Comparison of ENCODE assay signal across 13 cellular contexts in the genomic region with DNA sequence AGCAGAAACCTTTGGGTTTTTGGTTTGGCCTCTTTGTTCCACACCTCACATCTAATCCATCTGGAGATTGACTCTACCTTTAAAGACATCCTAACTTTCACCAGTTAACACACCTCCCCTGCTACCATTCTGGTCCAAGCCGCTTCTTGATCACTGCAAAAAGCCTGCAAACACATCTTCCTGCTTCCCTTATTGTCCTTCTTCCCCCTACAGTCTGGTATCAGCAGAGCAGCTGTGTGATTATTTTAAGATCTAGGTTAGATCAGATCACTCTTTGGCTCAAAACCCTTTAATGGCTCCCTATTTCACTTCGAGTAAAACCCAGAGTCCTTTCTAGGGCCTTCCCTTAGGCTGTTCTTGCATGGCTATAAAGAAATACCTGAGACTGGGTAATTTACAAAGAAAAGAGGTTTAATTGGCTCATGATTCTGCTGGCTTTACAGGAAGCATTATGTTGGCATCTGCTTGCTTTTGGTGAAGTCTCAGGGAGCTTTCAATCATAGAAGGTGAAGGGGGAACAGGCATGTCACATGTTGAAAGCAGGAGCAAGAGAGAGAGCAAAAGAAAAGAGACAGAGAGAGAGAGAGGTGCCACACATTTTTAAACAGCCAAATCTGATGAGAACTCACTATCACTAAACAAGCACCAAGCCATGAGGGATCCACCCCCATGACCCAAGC. TPM values are rescaled to one million over a fixed set of nuclear protein-coding genes. Genes with fewer than 3 reads are reported as not detected.
DNase-seq lines count a peak whose midpoint lies in the region; ATAC-seq, FAIRE-seq and TF ChIP-seq lines count a peak whose summit lies in the region.
"Had no signal": no experiment of that assay in that cellular context is flagged by ENCODE, and none has a peak within 500 bp of the region (broad histone marks: within the 10 kb centered on the region; RNA-seq: fewer than 3 reads in every experiment).

No MANE protein-coding gene starts in this region.

- peak overlapping the region in 8 of 10 experiments; percentile 92 to 98 (median 96); a peak in 11 of 20 replicates for H3K4me3 ChIP-seq in BLaER1 treated with 17β-estradiol and CSF1 and Interleukin-3, amounts not matched to agents 10 nM and 100 nM
- H3K4me3 ChIP-seq in SK-N-MC: peak overlapping the region; percentile 81
- H3K4me3 ChIP-seq in iPS-18a (ENCODE audit: low read length): peak overlapping the region; percentile 94

- H3K4me1 ChIP-seq in BLaER1 treated with 17β-estradiol and CSF1 and Interleukin-3, amounts not matched to agents 10 nM and 100 nM: peaks cover 40 to 57% (median 48%) of the 10 kb centered on the region in 10 experiments
- peaks cover 29% of the 10 kb centered on the region for H3K4me1 ChIP-seq in iPS-18a (ENCODE audit: control insufficient read depth, low read depth, low read length)

- TF ChIP-seq POLR2A in GM12891 (IDR thresholded peaks at IDR 0.05; ENCODE audit: low read depth, low read length): no peak

- peak overlapping the region in 1 of 2 donors; percentile 47 for H3K27ac Mint-ChIP-seq in effector memory CD8-positive, alpha-beta T cell

- no peaks in the 10 kb centered on the region for H3K27me3 ChIP-seq in BLaER1 treated with 17β-estradiol and CSF1 and Interleukin-3, amounts not matched to agents 10 nM and 100 nM
- H3K27me3 ChIP-seq in iPS-18a (ENCODE audit: control insufficient read depth, insufficient read depth, low read length): no peaks in the 10 kb centered on the region
- H3K27me3 ChIP-seq: spleen had no signal

- H3K4me3 Mint-ChIP-seq in effector memory CD8-positive, alpha-beta T cell: no peak overlapping the region

- H3K4me1 Mint-ChIP-seq in effector memory CD8-positive, alpha-beta T cell (ENCODE audit: low read depth in 2 of 2): peaks cover 34% of the 10 kb centered on the region in 2 donors

- H3K36me3 Mint-ChIP-seq in effector memory CD8-positive, alpha-beta T cell (ENCODE audit: insufficient read depth): peaks cover 9% of the 10 kb centered on the region

- peaks cover 5 to 37% (median 30%) of the 10 kb centered on the region in 11 experiments; a peak in 21 of 22 replicates for H3K9me3 ChIP-seq in BLaER1 treated with 17β-estradiol and CSF1 and Interleukin-3, amounts not matched to agents 10 nM and 100 nM (replicated peaks in 1 of 11)
- H3K9me3 ChIP-seq in SK-N-MC (ENCODE audit: low read depth, low read length) (no peaks in the 10 kb centered on the region), iPS-18a (ENCODE audit: control insufficient read depth, low read depth, low read length) (no peaks in the 10 kb centered on the region)

- peak overlapping the region in 3 of 11 experiments; percentile 97 to 99 (median 98); a peak in 3 of 22 replicates for H3K9ac ChIP-seq in BLaER1 treated with 17β-estradiol and CSF1 and Interleukin-3, amounts not matched to agents 10 nM and 100 nM
- no peak overlapping the region for H3K9ac ChIP-seq in SK-N-MC (ENCODE audit: insufficient read length)
- no peak overlapping the region for H3K9ac ChIP-seq in iPS-18a (ENCODE audit: low read length)

- peaks cover 0 to 13% (median 5%) of the 10 kb centered on the region in 11 experiments; a peak in 9 of 22 replicates for H3K36me3 ChIP-seq in BLaER1 treated with 17β-estradiol and CSF1 and Interleukin-3, amounts not matched to agents 10 nM and 100 nM
- H3K36me3 ChIP-seq in SK-N-MC (ENCODE audit: insufficient read depth, low read length): peaks cover 5% of the 10 kb centered on the region; the same call in 1 of the 2 replicates
- no peaks in the 10 kb centered on the region for H3K36me3 ChIP-seq in iPS-18a (ENCODE audit: control insufficient read depth, low read depth, low read length)
- H3K36me3 ChIP-seq: spleen had no signal

- DNase-seq in GM10266 (ENCODE audit: extremely low spot score) (peak; percentile 7), SK-N-MC (ENCODE audit: low read depth, low spot score) (no peak), GM12891 (ENCODE audit: insufficient read length, low spot score) (no peak), NCI-H2029 treated with DMSO at 0.1 percent for 48 hours (lab: John Stamatoyannopoulos, UW) (no peak)
- DNase-seq in effector memory CD8-positive, alpha-beta T cell: no peak
- DNase-seq: effector memory CD4-positive, alpha-beta T cell; hypothalamus; NCI-H1092 treated with DMSO at 0.1 percent for 48 hours; NCI-H82; spleen had no signal

- H3K27me3 Mint-ChIP-seq in effector memory CD8-positive, alpha-beta T cell: no peaks in the 10 kb centered on the region

- peaks cover 18 to 32% (median 26%) of the 10 kb centered on the region in 11 experiments; a peak in 21 of 22 replicates for H4K20me1 ChIP-seq in BLaER1 treated with 17β-estradiol and CSF1 and Interleukin-3, amounts not matched to agents 10 nM and 100 nM

- ATAC-seq in effector memory CD8-positive, alpha-beta T cell (replicated peaks): no peak
- no peak for ATAC-seq in HG02938 (IDR thresholded peaks at IDR 0.05; ENCODE audit: unreplicated experiment)

- no peaks in the 10 kb centered on the region for H3K9me3 Mint-ChIP-seq in effector memory CD8-positive, alpha-beta T cell

- no peak for FAIRE-seq in GM12891 (lab: Jason Lieb, UNC)

- peak overlapping the region in 6 of 11 experiments; percentile 9 to 99 (median 98); a peak in 6 of 22 replicates for H3K27ac ChIP-seq in BLaER1 treated with 17β-estradiol and CSF1 and Interleukin-3, amounts not matched to agents 10 nM and 100 nM
- H3K27ac ChIP-seq in SK-N-MC: no peak overlapping the region
- H3K27ac ChIP-seq in iPS-18a (ENCODE audit: low read length): no peak overlapping the region

- peak overlapping the region; percentile 76 to 95 (median 84); a peak in 21 of 22 replicates for H3K4me2 ChIP-seq in BLaER1 treated with 17β-estradiol and CSF1 and Interleukin-3, amounts not matched to agents 10 nM and 100 nM

- TF ChIP-seq CTCF in GM10266 (IDR thresholded peaks at IDR 0.05; ENCODE audit: control insufficient read depth, insufficient read depth, low read depth, missing control alignments): no peak

TF ChIP-seq in GM12891, 5 proteins besides CTCF, POLR2A, EP300 and RAD21:
- TF ChIP-seq TAF1 (IDR thresholded peaks at IDR 0.05; ENCODE audit: low read depth, low read length): no peak
- TF ChIP-seq PAX5 (IDR thresholded peaks at IDR 0.05; ENCODE audit: insufficient read depth, low read length, severe bottlenecking): no peak
- TF ChIP-seq SPI1 (IDR thresholded peaks at IDR 0.05; ENCODE audit: low read depth, low read length): no peak
- no peak for TF ChIP-seq POLR2AphosphoS5 (IDR thresholded peaks at IDR 0.05; ENCODE audit: low read depth, low read length)
- no peak for TF ChIP-seq POU2F2 (IDR thresholded peaks at IDR 0.05; ENCODE audit: low read depth, low read length)

RNA-seq across cellular contexts. Expression of gene TEX10, which starts 1.5 kb away (rescaled TPM):
- 18.6 TPM for polyA plus RNA-seq in GM12891 (2012; ENCODE audit: low read depth, missing spikeins)

Comparison
In these comparisons a context has a peak if more than half of its experiments do, and no peak if none do; other contexts are left out.
1. H3K27ac ChIP-seq: peak in BLaER1 treated with 17β-estradiol and CSF1 and Interleukin-3, amounts not matched to agents 10 nM and 100 nM (6 of 11); none in SK-N-MC (single experiment) and iPS-18a (single experiment).
2. Peak in every context shown above with its lines, with median percentiles within 50 percentile points of each other: H3K4me3 ChIP-seq.